Comparison of ENCODE assay signal across 16 cellular contexts in the genomic region with DNA sequence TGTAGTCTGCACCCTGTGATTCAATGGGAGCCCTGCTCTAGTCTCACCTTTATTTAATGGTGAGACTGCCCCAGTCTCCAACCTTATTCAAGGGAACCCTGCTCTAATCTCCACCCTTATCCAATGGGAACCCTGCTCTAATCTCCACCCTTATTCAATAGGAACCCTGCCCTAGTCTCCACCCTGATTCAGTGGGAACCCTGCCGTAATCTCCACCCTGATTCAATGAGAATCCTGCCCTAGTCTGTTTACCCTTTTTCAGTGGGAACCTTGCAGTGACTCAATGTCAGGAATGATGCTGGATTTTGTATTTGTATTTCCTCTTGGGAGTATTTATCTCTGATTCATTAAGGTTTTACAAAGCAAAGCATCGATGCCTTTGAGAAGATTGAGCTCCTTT. TPM values are rescaled to one million over a fixed set of nuclear protein-coding genes. Genes with fewer than 3 reads are reported as not detected.
"Had no signal": no experiment of that assay in that cellular context is flagged by ENCODE, and none has a peak within 500 bp of the region (broad histone marks: within the 10 kb centered on the region; RNA-seq: fewer than 3 reads in every experiment).

No MANE protein-coding gene starts in this region.

- DNase-seq: activated CD4-positive, alpha-beta T cell treated with anti-CD3 and anti-CD28 coated beads, Interleukin-2, amount 50 U/mL, for 1 hour; activated naive CD4-positive, alpha-beta T cell treated with anti-CD3 and anti-CD28 coated beads, Interleukin-2, amount 10 ng/mL, durations not matched to agents 7 days and 5 days; dermis blood vessel endothelial cell; effector memory CD8-positive, alpha-beta T cell; immature natural killer cell; occipital lobe; stimulated activated CD4-positive, alpha-beta T cell treated with anti-CD3 and anti-CD28 coated beads, Interleukin-2, amount 100 ng/mL, for 24 hours; T-helper 9 cell; thyroid gland; uterus had no signal

- H3K9me3 Mint-ChIP-seq: activated naive CD4-positive, alpha-beta T cell treated with anti-CD3 and anti-CD28 coated beads, Interleukin-2, amount 10 ng/mL, durations not matched to agents 7 days and 5 days; effector memory CD8-positive, alpha-beta T cell; immature natural killer cell; stimulated activated memory B cell treated with anti-CD40 and anti-IgM and Interleukin-4, amounts not matched to agents 10 μg/mL and 1 μg/mL and 100 μg/mL, for 72 hours had no signal

- H3K4me3 ChIP-seq: ascending aorta, thyroid gland, uterus had no signal

- H3K4me1 Mint-ChIP-seq: nephron had no signal

- H3K27ac ChIP-seq: ascending aorta, thyroid gland, uterus had no signal

- H3K27me3 Mint-ChIP-seq: activated naive CD4-positive, alpha-beta T cell treated with anti-CD3 and anti-CD28 coated beads, Interleukin-2, amount 10 ng/mL, durations not matched to agents 7 days and 5 days; effector memory CD8-positive, alpha-beta T cell; stimulated activated memory B cell treated with anti-CD40 and anti-IgM and Interleukin-4, amounts not matched to agents 10 μg/mL and 1 μg/mL and 100 μg/mL, for 72 hours had no signal

- H3K27me3 ChIP-seq: ascending aorta, thyroid gland, uterus had no signal

- H3K9me3 ChIP-seq: ascending aorta, thyroid gland had no signal

- H3K36me3 Mint-ChIP-seq: stimulated activated memory B cell treated with anti-CD40 and anti-IgM and Interleukin-4, amounts not matched to agents 10 μg/mL and 1 μg/mL and 100 μg/mL, for 72 hours had no signal

- H3K27ac Mint-ChIP-seq: activated naive CD4-positive, alpha-beta T cell treated with anti-CD3 and anti-CD28 coated beads, Interleukin-2, amount 10 ng/mL, durations not matched to agents 7 days and 5 days; effector memory CD8-positive, alpha-beta T cell; immature natural killer cell; nephron; stimulated activated memory B cell treated with anti-CD40 and anti-IgM and Interleukin-4, amounts not matched to agents 10 μg/mL and 1 μg/mL and 100 μg/mL, for 72 hours had no signal

- H3K4me3 Mint-ChIP-seq: activated naive CD4-positive, alpha-beta T cell treated with anti-CD3 and anti-CD28 coated beads, Interleukin-2, amount 10 ng/mL, durations not matched to agents 7 days and 5 days; effector memory CD8-positive, alpha-beta T cell; immature natural killer cell; nephron; stimulated activated memory B cell treated with anti-CD40 and anti-IgM and Interleukin-4, amounts not matched to agents 10 μg/mL and 1 μg/mL and 100 μg/mL, for 72 hours had no signal

- ATAC-seq: effector memory CD8-positive, alpha-beta T cell; sciatic nerve; stimulated activated memory B cell treated with anti-CD40 and anti-IgM and Interleukin-4, amounts not matched to agents 10 μg/mL and 1 μg/mL and 100 μg/mL, for 72 hours had no signal

- H3K36me3 ChIP-seq: ascending aorta, thyroid gland, uterus had no signal

- H3K4me1 ChIP-seq: ascending aorta, thyroid gland, uterus had no signal

RNA-seq across cellular contexts. Expression of gene TRPM2, which starts 39.5 kb away (rescaled TPM):
- total RNA-seq: fibroblast of lung, pulmonary artery endothelial cell had no signal
